22 cellular contexts compared by ENCODE assay signal in genomic region chr1:25120286-25120685, GRCh38.
A peak's percentile ranks its signal among the peaks of the same experiment; 100 is the strongest.
DNase-seq lines count a peak whose midpoint lies in the region; ATAC-seq and TF ChIP-seq lines count a peak whose summit lies in the region.
"Had no signal": no experiment of that assay in that cellular context is flagged by ENCODE, and none has a peak within 500 bp of the region (broad histone marks: within the 10 kb centered on the region; RNA-seq: fewer than 3 reads in every experiment).

No MANE protein-coding gene starts in this region.

- H3K27ac Mint-ChIP-seq in activated CD8-positive, alpha-beta T cell treated with anti-CD3 and anti-CD28 coated beads for 36 hours: peak overlapping the region; percentile 76
- no peak overlapping the region for H3K27ac Mint-ChIP-seq in activated CD8-positive, alpha-beta T cell treated with anti-CD3 and anti-CD28 coated beads, Interleukin-2, amount 10 ng/mL, durations not matched to agents 7 days and 5 days
- H3K27ac Mint-ChIP-seq in activated naive CD8-positive, alpha-beta T cell treated with anti-CD3 and anti-CD28 coated beads for 36 hours: peak overlapping the region; percentile 78
- H3K27ac Mint-ChIP-seq in stimulated activated naive CD8-positive, alpha-beta T cell treated with anti-CD3 and anti-CD28 coated beads, Interleukin-15, Interleukin-2, amounts not matched to agents 100 ng/mL and 50 ng/mL, for 24 hours: peak overlapping the region; percentile 68
- H3K27ac Mint-ChIP-seq: activated naive CD4-positive, alpha-beta T cell treated with anti-CD3 and anti-CD28 coated beads, Interleukin-2, amount 10 ng/mL, durations not matched to agents 7 days and 5 days; CD4-positive, alpha-beta T cell; GM23338 had no signal

- intact Hi-C loops in activated CD8-positive, alpha-beta T cell treated with anti-CD3 and anti-CD28 coated beads for 36 hours (cut with micrococcal nuclease): no loop called here

- CTCF ChIA-PET in activated CD8-positive, alpha-beta T cell treated with anti-CD3 and anti-CD28 coated beads for 36 hours (lab: Charles Lee): interaction anchor here (0.7 to 3.4 kb wide), 8 partner anchors 20 to 271 kb away, joined by 3 to 15 read pairs (median 3); no protein-coding TSS in a partner anchor
- CTCF ChIA-PET in activated CD8-positive, alpha-beta T cell treated with anti-CD3 and anti-CD28 coated beads, Interleukin-2, amount 10 ng/mL, durations not matched to agents 7 days and 5 days (lab: Charles Lee): interaction anchor here (0.7 to 1.2 kb wide), 3 partner anchors 10 to 21 kb away, joined by 3 to 5 read pairs (median 3); no protein-coding TSS in a partner anchor

- in situ Hi-C loops in KBM-7 (cut with MboI; ENCODE audit: low pct_unique_long_range_greater_than_20kb, low sequenced_read_pairs): no loop called here

- no peak for ATAC-seq in activated CD8-positive, alpha-beta T cell treated with anti-CD3 and anti-CD28 coated beads for 36 hours
- ATAC-seq in activated CD8-positive, alpha-beta T cell treated with anti-CD3 and anti-CD28 coated beads, Interleukin-2, amount 10 ng/mL, durations not matched to agents 7 days and 5 days: no peak
- ATAC-seq in GM21390 (IDR thresholded peaks at IDR 0.05; ENCODE audit: unreplicated experiment): no peak
- ATAC-seq: gastroesophageal sphincter, GM23338, PC-3 had no signal

- no peak for DNase-seq in activated CD8-positive, alpha-beta T cell treated with anti-CD3 and anti-CD28 coated beads for 36 hours
- no peak for DNase-seq in activated CD8-positive, alpha-beta T cell treated with anti-CD3 and anti-CD28 coated beads, Interleukin-2, amount 10 ng/mL, durations not matched to agents 7 days and 5 days
- peak; percentile 50 for DNase-seq in KBM-7
- DNase-seq in activated naive CD8-positive, alpha-beta T cell treated with anti-CD3 and anti-CD28 coated beads for 36 hours: no peak
- DNase-seq in NCI-H69 (lab: John Stamatoyannopoulos, UW): no peak
- no peak for DNase-seq in NOMO-1 treated with DMSO at 0.1 percent for 48 hours (lab: John Stamatoyannopoulos, UW; ENCODE audit: unreplicated experiment)
- DNase-seq: activated CD4-positive, alpha-beta T cell treated with anti-CD3 and anti-CD28 coated beads for 1 hour; activated CD8-positive, alpha-beta memory T cell treated with anti-CD3 and anti-CD28 coated beads, Interleukin-2, amount 50 U/mL, for 48 hours; activated naive CD4-positive, alpha-beta T cell treated with anti-CD3 and anti-CD28 coated beads, Interleukin-2, amount 10 ng/mL, durations not matched to agents 7 days and 5 days; CD4-positive, alpha-beta T cell; effector CD8-positive, alpha-beta T cell; mammary epithelial cell; NCI-H187; PC-3; SHP77 treated with DMSO at 0.1 percent for 48 hours; stimulated activated CD4-positive, alpha-beta T cell treated with anti-CD3 and anti-CD28 coated beads, Interleukin-12 subunit alpha, Interleukin-12 subunit beta, amount 100 ng/mL, for 4 hours; stimulated activated CD8-positive, alpha-beta memory T cell treated with anti-CD3 and anti-CD28 coated beads, Interleukin-4, amount 100 ng/mL, for 48 hours; T1000 had no signal

- H3K4me1 Mint-ChIP-seq in activated CD8-positive, alpha-beta T cell treated with anti-CD3 and anti-CD28 coated beads for 36 hours (ENCODE audit: low read depth): peaks cover 39% of the 10 kb centered on the region
- H3K4me1 Mint-ChIP-seq in activated CD8-positive, alpha-beta T cell treated with anti-CD3 and anti-CD28 coated beads, Interleukin-2, amount 10 ng/mL, durations not matched to agents 7 days and 5 days (ENCODE audit: low read depth): peaks cover 22% of the 10 kb centered on the region
- peaks cover 43% of the 10 kb centered on the region for H3K4me1 Mint-ChIP-seq in activated naive CD8-positive, alpha-beta T cell treated with anti-CD3 and anti-CD28 coated beads for 36 hours
- H3K4me1 Mint-ChIP-seq in stimulated activated naive CD8-positive, alpha-beta T cell treated with anti-CD3 and anti-CD28 coated beads, Interleukin-15, Interleukin-2, amounts not matched to agents 100 ng/mL and 50 ng/mL, for 24 hours (ENCODE audit: low read depth): peaks cover 39% of the 10 kb centered on the region
- H3K4me1 Mint-ChIP-seq: GM23338 had no signal

- H3K9me3 Mint-ChIP-seq in activated CD8-positive, alpha-beta T cell treated with anti-CD3 and anti-CD28 coated beads for 36 hours: peaks cover 6% of the 10 kb centered on the region
- H3K9me3 Mint-ChIP-seq in activated CD8-positive, alpha-beta T cell treated with anti-CD3 and anti-CD28 coated beads, Interleukin-2, amount 10 ng/mL, durations not matched to agents 7 days and 5 days (ENCODE audit: insufficient read depth): no peaks in the 10 kb centered on the region
- peaks cover 1% of the 10 kb centered on the region for H3K9me3 Mint-ChIP-seq in activated naive CD8-positive, alpha-beta T cell treated with anti-CD3 and anti-CD28 coated beads for 36 hours
- H3K9me3 Mint-ChIP-seq in stimulated activated naive CD8-positive, alpha-beta T cell treated with anti-CD3 and anti-CD28 coated beads, Interleukin-15, Interleukin-2, amounts not matched to agents 100 ng/mL and 50 ng/mL, for 24 hours: no peaks in the 10 kb centered on the region
- H3K9me3 Mint-ChIP-seq: CD4-positive, alpha-beta T cell; GM23338 had no signal

- H3K36me3 Mint-ChIP-seq in activated CD8-positive, alpha-beta T cell treated with anti-CD3 and anti-CD28 coated beads for 36 hours (ENCODE audit: low read depth): no peaks in the 10 kb centered on the region
- H3K36me3 Mint-ChIP-seq in activated CD8-positive, alpha-beta T cell treated with anti-CD3 and anti-CD28 coated beads, Interleukin-2, amount 10 ng/mL, durations not matched to agents 7 days and 5 days (ENCODE audit: low read depth): no peaks in the 10 kb centered on the region
- H3K36me3 Mint-ChIP-seq in activated naive CD8-positive, alpha-beta T cell treated with anti-CD3 and anti-CD28 coated beads for 36 hours: peaks cover 2% of the 10 kb centered on the region
- H3K36me3 Mint-ChIP-seq in stimulated activated naive CD8-positive, alpha-beta T cell treated with anti-CD3 and anti-CD28 coated beads, Interleukin-15, Interleukin-2, amounts not matched to agents 100 ng/mL and 50 ng/mL, for 24 hours (ENCODE audit: low read depth): no peaks in the 10 kb centered on the region
- H3K36me3 Mint-ChIP-seq: activated naive CD4-positive, alpha-beta T cell treated with anti-CD3 and anti-CD28 coated beads, Interleukin-2, amount 10 ng/mL, durations not matched to agents 7 days and 5 days had no signal

- no peak for TF ChIP-seq CTCF in activated CD8-positive, alpha-beta T cell treated with anti-CD3 and anti-CD28 coated beads for 36 hours (IDR thresholded peaks at IDR 0.05)

- H3K27me3 Mint-ChIP-seq in activated CD8-positive, alpha-beta T cell treated with anti-CD3 and anti-CD28 coated beads for 36 hours: peaks cover 1% of the 10 kb centered on the region
- H3K27me3 Mint-ChIP-seq in activated CD8-positive, alpha-beta T cell treated with anti-CD3 and anti-CD28 coated beads, Interleukin-2, amount 10 ng/mL, durations not matched to agents 7 days and 5 days (ENCODE audit: low read depth): peaks cover 2% of the 10 kb centered on the region
- no peaks in the 10 kb centered on the region for H3K27me3 Mint-ChIP-seq in activated naive CD8-positive, alpha-beta T cell treated with anti-CD3 and anti-CD28 coated beads for 36 hours
- peaks cover 7% of the 10 kb centered on the region for H3K27me3 Mint-ChIP-seq in stimulated activated naive CD8-positive, alpha-beta T cell treated with anti-CD3 and anti-CD28 coated beads, Interleukin-15, Interleukin-2, amounts not matched to agents 100 ng/mL and 50 ng/mL, for 24 hours
- H3K27me3 Mint-ChIP-seq: CD4-positive, alpha-beta T cell had no signal

- POLR2A ChIA-PET in activated CD8-positive, alpha-beta T cell treated with anti-CD3 and anti-CD28 coated beads for 36 hours (lab: Charles Lee): interaction anchor here (0.8 kb wide), 1 partner anchor 190 kb away, joined by 3 read pairs; the partner anchor contains the start of gene RUNX3
- POLR2A ChIA-PET in activated CD8-positive, alpha-beta T cell treated with anti-CD3 and anti-CD28 coated beads, Interleukin-2, amount 10 ng/mL, durations not matched to agents 7 days and 5 days (lab: Charles Lee): interaction anchor here (0.7 kb wide), 1 partner anchor 127 kb away, joined by 3 read pairs; the partner anchor contains the start of gene RSRP1

- H3K4me3 Mint-ChIP-seq in activated CD8-positive, alpha-beta T cell treated with anti-CD3 and anti-CD28 coated beads for 36 hours: no peak overlapping the region
- no peak overlapping the region for H3K4me3 Mint-ChIP-seq in activated CD8-positive, alpha-beta T cell treated with anti-CD3 and anti-CD28 coated beads, Interleukin-2, amount 10 ng/mL, durations not matched to agents 7 days and 5 days
- H3K4me3 Mint-ChIP-seq in activated naive CD8-positive, alpha-beta T cell treated with anti-CD3 and anti-CD28 coated beads for 36 hours: peak overlapping the region; percentile 34
- H3K4me3 Mint-ChIP-seq in stimulated activated naive CD8-positive, alpha-beta T cell treated with anti-CD3 and anti-CD28 coated beads, Interleukin-15, Interleukin-2, amounts not matched to agents 100 ng/mL and 50 ng/mL, for 24 hours: peak overlapping the region; percentile 37
- H3K4me3 Mint-ChIP-seq: activated naive CD4-positive, alpha-beta T cell treated with anti-CD3 and anti-CD28 coated beads, Interleukin-2, amount 10 ng/mL, durations not matched to agents 7 days and 5 days; CD4-positive, alpha-beta T cell; GM23338 had no signal

Comparison
In these comparisons a context has a peak if more than half of its experiments do, and no peak if none do; other contexts are left out.
1. H3K4me3 Mint-ChIP-seq: peak in activated naive CD8-positive, alpha-beta T cell treated with anti-CD3 and anti-CD28 coated beads for 36 hours (single experiment) and stimulated activated naive CD8-positive, alpha-beta T cell treated with anti-CD3 and anti-CD28 coated beads, Interleukin-15, Interleukin-2, amounts not matched to agents 100 ng/mL and 50 ng/mL, for 24 hours (single experiment); none in activated CD8-positive, alpha-beta T cell treated with anti-CD3 and anti-CD28 coated beads for 36 hours (single experiment) and activated CD8-positive, alpha-beta T cell treated with anti-CD3 and anti-CD28 coated beads, Interleukin-2, amount 10 ng/mL, durations not matched to agents 7 days and 5 days (single experiment).